Comparison of ENCODE assay signal across 7 cellular contexts in the genomic region with DNA sequence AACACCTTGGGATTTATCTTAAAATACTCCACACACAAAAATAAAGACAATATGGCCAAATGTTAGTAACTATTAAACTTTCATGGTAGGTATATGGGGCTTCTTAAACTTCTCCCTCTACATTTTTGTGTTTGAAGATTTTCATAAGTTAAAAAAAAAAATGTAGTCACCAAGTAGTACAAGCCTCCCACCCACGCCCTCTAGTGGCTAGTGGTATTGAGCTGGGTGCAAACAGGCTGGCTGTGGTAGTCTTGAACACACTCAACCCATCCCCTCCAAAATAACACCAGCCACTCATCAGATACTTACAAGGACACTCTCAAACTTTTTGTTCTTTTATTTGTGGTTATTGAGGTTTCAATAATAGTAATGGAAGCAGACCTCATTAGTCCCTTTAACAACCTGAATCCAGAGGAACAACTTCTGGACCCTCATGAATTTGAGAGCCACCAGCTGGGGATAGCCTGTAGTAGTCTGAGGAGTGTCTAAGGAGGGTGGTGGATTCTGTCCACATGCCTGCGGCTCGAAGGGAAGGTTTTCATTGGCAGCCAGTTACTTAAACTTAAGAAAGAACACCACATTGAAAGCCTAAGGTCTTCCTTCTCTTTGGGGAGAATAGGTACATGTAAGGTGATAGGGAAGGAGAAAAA. TPM values are rescaled to one million over a fixed set of nuclear protein-coding genes. Genes with fewer than 3 reads are reported as not detected.
DNase-seq lines count a peak whose midpoint lies in the region; ATAC-seq and TF ChIP-seq lines count a peak whose summit lies in the region.

No MANE protein-coding gene starts in this region.

- H2AK5ac ChIP-seq in mesenchymal stem cell (ENCODE audit: low read length, severe bottlenecking): no peak overlapping the region

- DNase-seq in NCI-H446 treated with DMSO at 0.1 percent for 48 hours (lab: John Stamatoyannopoulos, UW) (peak; percentile 32), dermis microvascular lymphatic vessel endothelial cell (ENCODE audit: low read depth in 2 of 2) (peak; percentile 46 to 75), mesenchymal stem cell (peak; percentile 69)
- peak; percentile 86 for DNase-seq in activated CD4-positive, alpha-beta T cell treated with anti-CD3 and anti-CD28 coated beads for 48 hours
- peak; percentile 44 to 72 for DNase-seq in stimulated activated CD8-positive, alpha-beta memory T cell treated with anti-CD3 and anti-CD28 coated beads, Interleukin-2, amount 100 ng/mL, for 1 hour (ENCODE audit: low read depth in 2 of 2)

- H3K23ac ChIP-seq in mesenchymal stem cell (ENCODE audit: low read length in 2 of 2): no peak overlapping the region

- H3K27ac ChIP-seq in mesenchymal stem cell (ENCODE audit: low read length, poor library complexity, severe bottlenecking): no peak overlapping the region

- TF ChIP-seq CTCF in GM12872 (IDR thresholded peaks at IDR 0.05; ENCODE audit: insufficient read depth, low read depth, low read length): peak; percentile 90

- no peak overlapping the region for H2BK15ac ChIP-seq in mesenchymal stem cell (ENCODE audit: low read depth, poor library complexity, severe bottlenecking)

- peak; percentile 78 for ATAC-seq in HG02981 (IDR thresholded peaks at IDR 0.05; ENCODE audit: unreplicated experiment)

- no peak overlapping the region for H2BK12ac ChIP-seq in mesenchymal stem cell (ENCODE audit: low read length in 2 of 2)

- no peak overlapping the region for H2BK120ac ChIP-seq in mesenchymal stem cell (ENCODE audit: low read depth, low read length)

- no peak overlapping the region for H4K91ac ChIP-seq in mesenchymal stem cell (ENCODE audit: low read length)

- H3K14ac ChIP-seq in mesenchymal stem cell (ENCODE audit: low read length in 2 of 2): no peak overlapping the region

- no peak overlapping the region for H2BK5ac ChIP-seq in mesenchymal stem cell (ENCODE audit: low read depth, low read length, poor library complexity, severe bottlenecking)

- no peak overlapping the region for H3K4ac ChIP-seq in mesenchymal stem cell (ENCODE audit: low read depth in 1 of 2, low read length in 2 of 2)

- no peak overlapping the region for H2AFZ ChIP-seq in mesenchymal stem cell (ENCODE audit: low read depth, low read length)

- H3K9me3 ChIP-seq in mesenchymal stem cell (ENCODE audit: control insufficient read depth, low read length): no peaks in the 10 kb centered on the region

- no peak overlapping the region for H3K18ac ChIP-seq in mesenchymal stem cell (ENCODE audit: low read depth in 1 of 2, low read length in 2 of 2)

- H3K4me2 ChIP-seq in mesenchymal stem cell (ENCODE audit: low read length, poor library complexity, severe bottlenecking): no peak overlapping the region

- H3K27me3 ChIP-seq in mesenchymal stem cell (ENCODE audit: control insufficient read depth in 1 of 2, insufficient read depth in 1 of 2, low read length in 2 of 2): peaks cover 14 to 50% of the 10 kb centered on the region in 2 experiments

- no CpG with 5 or more reads among the region's 3 CpGs for WGBS in mesenchymal stem cell

- H3K4me1 ChIP-seq in mesenchymal stem cell (ENCODE audit: control insufficient read depth, insufficient read depth, low read depth, low read length): no peaks in the 10 kb centered on the region

- no peak overlapping the region for H3K9ac ChIP-seq in mesenchymal stem cell (ENCODE audit: low read length)

- no peak overlapping the region for H4K8ac ChIP-seq in mesenchymal stem cell (ENCODE audit: low read length)

- H3K79me1 ChIP-seq in mesenchymal stem cell (replicated peaks; ENCODE audit: low read length, poor library complexity, severe bottlenecking): no peaks in the 10 kb centered on the region

- H3K4me3 ChIP-seq in mesenchymal stem cell (ENCODE audit: insufficient read depth in 1 of 2, low read depth in 1 of 2, low read length in 2 of 2): no peak overlapping the region

- H3K36me3 ChIP-seq in mesenchymal stem cell (ENCODE audit: control insufficient read depth in 1 of 2, insufficient read depth in 2 of 2, low read depth in 1 of 2, low read length in 2 of 2): no peaks in the 10 kb centered on the region

RNA-seq across cellular contexts. Expression of a gene that starts 15.6 kb away (rescaled TPM):
- not detected in 2 replicates for total RNA-seq in dermis microvascular lymphatic vessel endothelial cell
- polyA plus RNA-seq in mesenchymal stem cell (2013, experiment 1 of 2): not detected
- polyA plus RNA-seq in mesenchymal stem cell (2013, experiment 2 of 2): not detected

Comparison
In these comparisons a context has a peak if more than half of its experiments do, and no peak if none do; other contexts are left out.
1. DNase-seq: peak in every context shown above with its lines; median percentile 86 in activated CD4-positive, alpha-beta T cell treated with anti-CD3 and anti-CD28 coated beads for 48 hours; 69 in mesenchymal stem cell; 60 in dermis microvascular lymphatic vessel endothelial cell; 58 in stimulated activated CD8-positive, alpha-beta memory T cell treated with anti-CD3 and anti-CD28 coated beads, Interleukin-2, amount 100 ng/mL, for 1 hour; 32 in NCI-H446 treated with DMSO at 0.1 percent for 48 hours.